ENCODE assay signal across 37 cellular contexts in the genomic region with DNA sequence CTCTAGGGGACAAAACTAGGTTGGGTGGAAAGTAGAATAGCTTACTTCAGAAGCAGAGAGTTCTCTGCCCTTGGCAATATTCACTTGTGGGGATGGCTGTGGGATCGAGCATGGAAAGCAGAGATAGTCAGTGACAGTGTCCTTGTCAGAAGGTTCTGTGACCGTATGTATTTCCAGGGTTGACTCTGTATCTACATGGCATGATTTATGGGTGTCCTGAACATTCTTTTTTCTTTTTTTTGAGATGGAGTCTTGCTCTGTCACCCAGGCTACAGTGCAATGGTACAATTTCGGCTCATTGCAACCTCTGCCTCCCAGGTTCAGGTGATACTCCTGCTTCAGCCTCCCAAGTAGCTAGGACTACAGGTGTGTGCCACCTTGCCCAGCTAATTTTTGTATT.
"Had no signal": no experiment of that assay in that cellular context is flagged by ENCODE, and none has a peak within 500 bp of the region (broad histone marks: within the 10 kb centered on the region; RNA-seq: fewer than 3 reads in every experiment).

No MANE protein-coding gene starts in this region.

- H3K27me3 Mint-ChIP-seq: activated naive CD8-positive, alpha-beta T cell treated with anti-CD3 and anti-CD28 coated beads, Interleukin-2, amount 50 U/mL, for 24 hours; brain had no signal

- H3K4me2 ChIP-seq: PC-9 had no signal

- H2AFZ ChIP-seq: PC-9 had no signal

- H3K27ac Mint-ChIP-seq: activated CD4-positive, alpha-beta memory T cell treated with anti-CD3 and anti-CD28 coated beads, Interleukin-2, amount 10 ng/mL, durations not matched to agents 7 days and 5 days; activated CD8-positive, alpha-beta memory T cell treated with anti-CD3 and anti-CD28 coated beads, Interleukin-2, amount 10 ng/mL, durations not matched to agents 7 days and 5 days; activated naive CD4-positive, alpha-beta T cell treated with anti-CD3 and anti-CD28 coated beads, Interleukin-2, amount 10 ng/mL, durations not matched to agents 7 days and 5 days; activated naive CD8-positive, alpha-beta T cell; activated naive CD8-positive, alpha-beta T cell treated with anti-CD3 and anti-CD28 coated beads, Interleukin-2, amount 50 U/mL, for 24 hours had no signal

- DNase-seq: activated CD4-positive, alpha-beta memory T cell treated with anti-CD3 and anti-CD28 coated beads, Interleukin-2, amount 10 ng/mL, durations not matched to agents 7 days and 5 days; activated CD4-positive, alpha-beta T cell treated with anti-CD3 and anti-CD28 coated beads for 1 hour; activated CD4-positive, alpha-beta T cell treated with anti-CD3 and anti-CD28 coated beads for 48 hours; activated CD4-positive, CD25-positive, alpha-beta regulatory T cell; activated CD8-positive, alpha-beta memory T cell treated with anti-CD3 and anti-CD28 coated beads for 24 hours; activated CD8-positive, alpha-beta memory T cell treated with anti-CD3 and anti-CD28 coated beads, Interleukin-2, amount 10 ng/mL, durations not matched to agents 7 days and 5 days; activated CD8-positive, alpha-beta memory T cell treated with anti-CD3 and anti-CD28 coated beads, Interleukin-2, amount 50 U/mL, for 48 hours; activated effector memory CD4-positive, alpha-beta T cell treated with Interleukin-2 at 50 U/mL for 16 hours; activated naive CD4-positive, alpha-beta T cell treated with anti-CD3 and anti-CD28 coated beads, Interleukin-2, amount 10 ng/mL, durations not matched to agents 7 days and 5 days; activated naive CD8-positive, alpha-beta T cell treated with anti-CD3 and anti-CD28 coated beads, Interleukin-2, amount 50 U/mL, for 24 hours; activated T-cell treated with anti-CD3 and anti-CD28 coated beads, Interleukin-2, amount 50 U/mL, for 48 hours; anterior cingulate cortex; caudate nucleus; cerebellar nuclear complex; Karpas-422; NCI-H1048; NCI-H1105 treated with DMSO at 0.1 percent for 48 hours; NCI-H1436; NCI-H1694; NCI-H1930; NCI-H2081 treated with DMSO at 0.1 percent for 48 hours; NCI-H226; NCI-H524 treated with DMSO at 0.1 percent for 48 hours; PC-9; SIG-M5; SW 1271; T-helper 1 cell; T-helper 2 cell; T-helper 9 cell had no signal

- H3K9me3 Mint-ChIP-seq: activated CD4-positive, alpha-beta memory T cell treated with anti-CD3 and anti-CD28 coated beads, Interleukin-2, amount 10 ng/mL, durations not matched to agents 7 days and 5 days; activated naive CD4-positive, alpha-beta T cell treated with anti-CD3 and anti-CD28 coated beads, Interleukin-2, amount 10 ng/mL, durations not matched to agents 7 days and 5 days; activated naive CD8-positive, alpha-beta T cell treated with anti-CD3 and anti-CD28 coated beads, Interleukin-2, amount 50 U/mL, for 24 hours had no signal

- FAIRE-seq: bronchial epithelial cell, RCC 7860 had no signal

- ATAC-seq: activated CD8-positive, alpha-beta memory T cell treated with anti-CD3 and anti-CD28 coated beads, Interleukin-2, amount 10 ng/mL, durations not matched to agents 7 days and 5 days; activated naive CD8-positive, alpha-beta T cell treated with anti-CD3 and anti-CD28 coated beads, Interleukin-2, amount 50 U/mL, for 24 hours; Right ventricle myocardium inferior; SK-N-SH treated with all-trans-retinoic acid at 6 μM for 48 hours had no signal

- H3K4me3 ChIP-seq: PC-9 had no signal

- H3K4me1 Mint-ChIP-seq: activated CD4-positive, alpha-beta memory T cell treated with anti-CD3 and anti-CD28 coated beads, Interleukin-2, amount 10 ng/mL, durations not matched to agents 7 days and 5 days; activated CD8-positive, alpha-beta memory T cell treated with anti-CD3 and anti-CD28 coated beads, Interleukin-2, amount 10 ng/mL, durations not matched to agents 7 days and 5 days; activated naive CD4-positive, alpha-beta T cell treated with anti-CD3 and anti-CD28 coated beads, Interleukin-2, amount 10 ng/mL, durations not matched to agents 7 days and 5 days had no signal

- H3K27ac ChIP-seq: PC-9, RWPE1, VCaP had no signal

- H3K4me3 Mint-ChIP-seq: activated CD4-positive, alpha-beta memory T cell treated with anti-CD3 and anti-CD28 coated beads, Interleukin-2, amount 10 ng/mL, durations not matched to agents 7 days and 5 days; activated CD8-positive, alpha-beta memory T cell treated with anti-CD3 and anti-CD28 coated beads, Interleukin-2, amount 10 ng/mL, durations not matched to agents 7 days and 5 days; activated naive CD4-positive, alpha-beta T cell treated with anti-CD3 and anti-CD28 coated beads, Interleukin-2, amount 10 ng/mL, durations not matched to agents 7 days and 5 days; activated naive CD8-positive, alpha-beta T cell; activated naive CD8-positive, alpha-beta T cell treated with anti-CD3 and anti-CD28 coated beads, Interleukin-2, amount 50 U/mL, for 24 hours; brain had no signal

- H3K36me3 Mint-ChIP-seq: activated CD8-positive, alpha-beta memory T cell treated with anti-CD3 and anti-CD28 coated beads, Interleukin-2, amount 10 ng/mL, durations not matched to agents 7 days and 5 days; activated naive CD4-positive, alpha-beta T cell treated with anti-CD3 and anti-CD28 coated beads, Interleukin-2, amount 10 ng/mL, durations not matched to agents 7 days and 5 days; activated naive CD8-positive, alpha-beta T cell; brain had no signal
